1 cellular context compared by ENCODE assay signal in genomic region chr3:53705774-53706173, GRCh38.
TF ChIP-seq lines count a peak whose summit lies in the region.

No MANE protein-coding gene starts in this region.

TF ChIP-seq in GM23338, 12 proteins besides CTCF, POLR2A, EP300 and RAD21 (continued from another document):
- TF ChIP-seq ETS1 (IDR thresholded peaks at IDR 0.05) (no peak), POLR2AphosphoS5 (IDR thresholded peaks at IDR 0.05; ENCODE audit: low read depth) (no peak), EZH2 (IDR thresholded peaks at IDR 0.05; ENCODE audit: low read depth, unreplicated experiment) (no peak), ZNF462 (CRISPR knock-in tag; IDR thresholded peaks at IDR 0.05) (no peak)
